In genomic region chr4:141302926-141303325, GRCh38 we compare ENCODE assay signal across 3 cellular contexts.
"Had no signal": no experiment of that assay in that cellular context is flagged by ENCODE, and none has a peak within 500 bp of the region (broad histone marks: within the 10 kb centered on the region; RNA-seq: fewer than 3 reads in every experiment).

No MANE protein-coding gene starts in this region.

- DNase-seq: GDM1, GF-D8 had no signal

- H3K4me3 ChIP-seq: GM12878 had no signal

- ATAC-seq: GM12878 had no signal
